9 cellular contexts compared by ENCODE assay signal in genomic region chr22:41920271-41920976, GRCh38. TPM values are rescaled to one million over a fixed set of nuclear protein-coding genes. Genes with fewer than 3 reads are reported as not detected.
DNase-seq lines count a peak whose midpoint lies in the region; ATAC-seq and TF ChIP-seq lines count a peak whose summit lies in the region.
"Had no signal": no experiment of that assay in that cellular context is flagged by ENCODE, and none has a peak within 500 bp of the region (broad histone marks: within the 10 kb centered on the region; RNA-seq: fewer than 3 reads in every experiment).

No MANE protein-coding gene starts in this region.

- no peaks in the 10 kb centered on the region for H3K9me3 ChIP-seq in aorta (ENCODE audit: control insufficient read depth, low read length)

- no peaks in the 10 kb centered on the region for H3K4me1 ChIP-seq in aorta (ENCODE audit: control insufficient read depth in 1 of 2, insufficient read depth in 2 of 2, low read length in 2 of 2)

- peak overlapping the region; percentile 82 for H3K4me3 Mint-ChIP-seq in activated B cell treated with CpG ODN at 0.5 μM for 24 hours
- H3K4me3 Mint-ChIP-seq in nephron progenitor cell = peak overlapping the region; percentile 52

- ATAC-seq in GM18498 (IDR thresholded peaks at IDR 0.05; ENCODE audit: unreplicated experiment) = peak; percentile 13
- peak; percentile 11 for ATAC-seq in activated B cell treated with CpG ODN at 0.5 μM for 24 hours (ENCODE audit: low read depth)
- no peak for ATAC-seq in aorta (ENCODE audit: low FRiP score)

- TF ChIP-seq CTCF in activated B cell treated with CpG ODN at 0.5 μM for 24 hours (IDR thresholded peaks at IDR 0.05) (no peak), nephron progenitor cell (IDR thresholded peaks at IDR 0.05) (no peak)

- H3K27ac Mint-ChIP-seq in activated B cell treated with CpG ODN at 0.5 μM for 24 hours (peak overlapping the region; percentile 94), nephron progenitor cell (no peak overlapping the region)

- H3K4me3 ChIP-seq in H7 (ENCODE audit: insufficient read depth, low read depth, low read length) (peak overlapping the region; percentile 45), aorta (ENCODE audit: low read length in 2 of 2) (no peak overlapping the region)

- no peaks in the 10 kb centered on the region for H3K36me3 ChIP-seq in H7 (replicated peaks; ENCODE audit: control insufficient read depth, insufficient read depth, low read length)
- H3K36me3 ChIP-seq in aorta (ENCODE audit: control insufficient read depth in 1 of 2, insufficient read depth in 2 of 2, low read length in 1 of 2) = no peaks in the 10 kb centered on the region

- H3K36me3 Mint-ChIP-seq in activated B cell treated with CpG ODN at 0.5 μM for 24 hours (ENCODE audit: low read depth) = peaks cover 34% of the 10 kb centered on the region
- H3K36me3 Mint-ChIP-seq in nephron progenitor cell (ENCODE audit: low read depth) = peaks cover 4% of the 10 kb centered on the region

- POLR2A ChIA-PET in activated B cell treated with CpG ODN at 0.5 μM for 24 hours (lab: Charles Lee) (interaction anchor here (0.6 to 14.7 kb wide), 15 partner anchors 10 to 734 kb away, joined by 3 to 1414 read pairs (median 11); partner anchors contain the start of genes CCDC134, CENPM and SREBF2), HEK293T (lab: Yijun Ruan, JAX) (no interaction called here)

- H3K27me3 Mint-ChIP-seq in activated B cell treated with CpG ODN at 0.5 μM for 24 hours (no peaks in the 10 kb centered on the region), nephron progenitor cell (ENCODE audit: low read depth, poor library complexity) (peaks cover 96% of the 10 kb centered on the region)

- H3K27me3 ChIP-seq in H7 (ENCODE audit: control insufficient read depth, insufficient read depth, low read length) (peaks cover 44% of the 10 kb centered on the region), aorta (ENCODE audit: control insufficient read depth in 1 of 2, insufficient read depth in 2 of 2, low read length in 1 of 2) (peaks cover 0 to 1% of the 10 kb centered on the region in 2 donors)

- no peaks in the 10 kb centered on the region for H3K9me3 Mint-ChIP-seq in activated B cell treated with CpG ODN at 0.5 μM for 24 hours
- no peaks in the 10 kb centered on the region for H3K9me3 Mint-ChIP-seq in nephron progenitor cell

- CTCF ChIA-PET in activated B cell treated with CpG ODN at 0.5 μM for 24 hours (lab: Charles Lee) (interaction anchor here (11.8 kb wide), 1 partner anchor 17 kb away, joined by 258 read pairs; no protein-coding TSS in a partner anchor), HEK293T (lab: Yijun Ruan, JAX) (no interaction called here)

- intact Hi-C loops in activated B cell treated with CpG ODN at 0.5 μM for 24 hours (cut with micrococcal nuclease) = loop anchor here (1.0 kb wide), 2 partner anchors 16 to 20 kb away; no protein-coding TSS in a partner anchor
- intact Hi-C loops in aorta (cut with DNase I) = no loop called here

- peak; percentile 64 for DNase-seq in H7
- DNase-seq in activated B cell treated with CpG ODN at 0.5 μM for 24 hours = no peak
- no peak for DNase-seq in nephron progenitor cell
- no peak for DNase-seq in aorta
- DNase-seq in NCI-H510A treated with DMSO at 0.1 percent for 48 hours (lab: John Stamatoyannopoulos, UW) = no peak
- DNase-seq in NCI-H2029 treated with DMSO at 0.1 percent for 48 hours (lab: John Stamatoyannopoulos, UW) = no peak
- no peak for DNase-seq in HEK293T (ENCODE audit: extremely low spot score)

- peaks cover 92% of the 10 kb centered on the region for H3K4me1 Mint-ChIP-seq in activated B cell treated with CpG ODN at 0.5 μM for 24 hours
- peaks cover 22% of the 10 kb centered on the region for H3K4me1 Mint-ChIP-seq in nephron progenitor cell

- H3K27ac ChIP-seq in aorta (ENCODE audit: low read depth in 1 of 2, low read length in 2 of 2) = no peak overlapping the region

- WGBS in aorta, 2 donors = 48 to 61% methylated on average over 21 of the region's 21 CpGs

TF ChIP-seq in HEK293T, 16 proteins besides CTCF, POLR2A, EP300 and RAD21:
- TF ChIP-seq L3MBTL2 (conservative IDR thresholded peaks at IDR 0.05) (no peak), BHLHE40 (IDR thresholded peaks at IDR 0.05; ENCODE audit: borderline replicate concordance) (no peak), CTBP1 (IDR thresholded peaks at IDR 0.05; ENCODE audit: borderline replicate concordance) (no peak), PKNOX1 (IDR thresholded peaks at IDR 0.05) (no peak), SP1 (IDR thresholded peaks at IDR 0.05) (no peak)

RNA-seq across cellular contexts. Expression of gene SHISA8, which starts 5.5 kb away (rescaled TPM):
- 3.2 TPM in 2 replicates for total RNA-seq in H7 (2014; rRNA removed; shearing (Covaris generic))
- total RNA-seq in activated B cell treated with CpG ODN at 0.5 μM for 24 hours = 10.9 and 12.6 TPM in 2 replicates
- total RNA-seq in aorta = not detected
- polyA plus RNA-seq in aorta = not detected
- total RNA-seq: kidney epithelial cell had no signal

RNA-seq across cellular contexts. Expression of gene TNFRSF13C, which starts 6.2 kb away (rescaled TPM):
- total RNA-seq in H7 (2014; rRNA removed; shearing (Covaris generic)) = 1.1 and 1.2 TPM in 2 replicates
- total RNA-seq in activated B cell treated with CpG ODN at 0.5 μM for 24 hours (266 and 295 TPM in 2 replicates), aorta (under 1 TPM; 0.24 to 0.32 TPM)
- polyA plus RNA-seq in aorta = not detected

RNA-seq across cellular contexts. Expression of gene CENPM, which starts 26.5 kb away (rescaled TPM):
- 56.7 and 66.3 TPM in 2 replicates for total RNA-seq in H7 (2014; rRNA removed; shearing (Covaris generic))
- total RNA-seq in activated B cell treated with CpG ODN at 0.5 μM for 24 hours = 9.6 and 13.3 TPM in 2 replicates
- under 1 TPM; 0.58 to 0.84 TPM for total RNA-seq in aorta
- 1 to 10 TPM in 1 of 2 donors, not detected in 1; 2.6 TPM for polyA plus RNA-seq in aorta

RNA-seq across cellular contexts. Expression of gene SEPTIN3, which starts 48.8 kb away (rescaled TPM):
- 8.1 and 11.0 TPM in 2 replicates for total RNA-seq in H7 (2014; rRNA removed; shearing (Covaris generic))
- total RNA-seq in activated B cell treated with CpG ODN at 0.5 μM for 24 hours (0.49 and 0.54 TPM in 2 replicates), aorta (under 1 TPM; 0.63 to 0.68 TPM)
- polyA plus RNA-seq in aorta = under 1 TPM in 1 of 2 donors, not detected in 1; 0.05 TPM

Comparison
In these comparisons a context has a peak if more than half of its experiments do, and no peak if none do; other contexts are left out.
1. RNA of gene TNFRSF13C, which starts 6.2 kb away (total RNA-seq): 266 to 295 TPM in activated B cell treated with CpG ODN at 0.5 μM for 24 hours; 1.1 to 1.2 TPM in H7 and 0.24 to 0.32 TPM in aorta; every median in the first group is over 100 times any median in the second.